ENCODE assay signal across 12 cellular contexts in genomic region chr3:99648091-99648490, GRCh38. TPM values are rescaled to one million over a fixed set of nuclear protein-coding genes. Genes with fewer than 3 reads are reported as not detected.
DNase-seq lines count a peak whose midpoint lies in the region; ATAC-seq and TF ChIP-seq lines count a peak whose summit lies in the region.
"Had no signal": no experiment of that assay in that cellular context is flagged by ENCODE, and none has a peak within 500 bp of the region (broad histone marks: within the 10 kb centered on the region; RNA-seq: fewer than 3 reads in every experiment).

No MANE protein-coding gene starts in this region.

- no peaks in the 10 kb centered on the region for H3K9me3 Mint-ChIP-seq in activated T-helper 17 cell treated with anti-CD3 and anti-CD28 coated beads, Interleukin-2, amount 50 U/mL, for 72 hours
- H3K9me3 Mint-ChIP-seq: dendritic cell treated with granulocyte-macrophage colony-stimulating factor and Interleukin-4, amounts not matched to agents 40 ng/mL and 50 ng/mL, for 4 days; nephron had no signal

- H3K36me3 ChIP-seq in muscle layer of duodenum (ENCODE audit: control insufficient read depth in 1 of 2, insufficient read depth in 2 of 2, low read length in 2 of 2): no peaks in the 10 kb centered on the region

- no peaks in the 10 kb centered on the region for H3K36me3 Mint-ChIP-seq in activated T-helper 17 cell treated with anti-CD3 and anti-CD28 coated beads, Interleukin-2, amount 50 U/mL, for 72 hours (ENCODE audit: low read depth)
- H3K36me3 Mint-ChIP-seq: CD4-positive, CD25-positive, alpha-beta regulatory T cell had no signal

- no peak overlapping the region for H3K4me3 ChIP-seq in epithelial cell of proximal tubule (ENCODE audit: low read depth, low read length)
- H3K4me3 ChIP-seq in muscle layer of duodenum (ENCODE audit: low read depth in 1 of 2, low read length in 2 of 2): no peak overlapping the region

- no peak overlapping the region for H3K27ac Mint-ChIP-seq in activated T-helper 17 cell treated with anti-CD3 and anti-CD28 coated beads, Interleukin-2, amount 50 U/mL, for 72 hours
- H3K27ac Mint-ChIP-seq: CD4-positive, CD25-positive, alpha-beta regulatory T cell; dendritic cell treated with granulocyte-macrophage colony-stimulating factor and Interleukin-4, amounts not matched to agents 40 ng/mL and 50 ng/mL, for 4 days had no signal

- H3K4me1 ChIP-seq in muscle layer of duodenum (ENCODE audit: control insufficient read depth in 1 of 2, insufficient read depth in 2 of 2, low read length in 2 of 2): peaks cover 7 to 28% of the 10 kb centered on the region in 2 donors

- peaks cover 10% of the 10 kb centered on the region for H3K27me3 Mint-ChIP-seq in activated T-helper 17 cell treated with anti-CD3 and anti-CD28 coated beads, Interleukin-2, amount 50 U/mL, for 72 hours

- TF ChIP-seq CTCF in epithelial cell of proximal tubule (conservative IDR thresholded peaks at IDR 0.05; ENCODE audit: low read depth, low read length): no peak

- H3K4me1 Mint-ChIP-seq in activated T-helper 17 cell treated with anti-CD3 and anti-CD28 coated beads, Interleukin-2, amount 50 U/mL, for 72 hours: no peaks in the 10 kb centered on the region
- H3K4me1 Mint-ChIP-seq: CD4-positive, CD25-positive, alpha-beta regulatory T cell had no signal

- H3K9me3 ChIP-seq in muscle layer of duodenum (ENCODE audit: control insufficient read depth in 1 of 2, low read length in 2 of 2): no peaks in the 10 kb centered on the region

- H3K27ac ChIP-seq in muscle layer of duodenum (ENCODE audit: low read length): peak overlapping the region; percentile 47

- DNase-seq in DMS53 (lab: John Stamatoyannopoulos, UW): peak; percentile 92
- peak; percentile 88 for DNase-seq in HT-29 (ENCODE audit: low spot score)
- DNase-seq in epithelial cell of proximal tubule (ENCODE audit: low read depth): peak; percentile 63
- DNase-seq in cerebellar cortex (ENCODE audit: low spot score): no peak
- DNase-seq in NCI-H345 treated with DMSO at 0.1 percent for 48 hours (lab: John Stamatoyannopoulos, UW; ENCODE audit: unreplicated experiment): no peak
- DNase-seq: CD4-positive, CD25-positive, alpha-beta regulatory T cell; stimulated activated CD8-positive, alpha-beta memory T cell treated with anti-CD3 and anti-CD28 coated beads, Interleukin-4, amount 100 ng/mL, for 48 hours had no signal

- H3K27me3 ChIP-seq in muscle layer of duodenum (ENCODE audit: low read depth, low read length): no peaks in the 10 kb centered on the region

- no peak overlapping the region for H3K4me3 Mint-ChIP-seq in activated T-helper 17 cell treated with anti-CD3 and anti-CD28 coated beads, Interleukin-2, amount 50 U/mL, for 72 hours
- H3K4me3 Mint-ChIP-seq: CD4-positive, CD25-positive, alpha-beta regulatory T cell; dendritic cell treated with granulocyte-macrophage colony-stimulating factor and Interleukin-4, amounts not matched to agents 40 ng/mL and 50 ng/mL, for 4 days; nephron had no signal

- ATAC-seq in HG03460 (IDR thresholded peaks at IDR 0.05; ENCODE audit: unreplicated experiment): no peak
- ATAC-seq in activated T-helper 17 cell treated with anti-CD3 and anti-CD28 coated beads, Interleukin-2, amount 50 U/mL, for 72 hours (replicated peaks): no peak

RNA-seq across cellular contexts. Expression of gene COL8A1, which starts 9.7 kb away (rescaled TPM):
- total RNA-seq in HT-29 (2014; rRNA removed; shearing (Covaris generic)): 0.13 TPM in 1 of 2 replicates, not detected in the other
- 60.5 and 83.7 TPM in 2 replicates for total RNA-seq in epithelial cell of proximal tubule
- under 1 TPM in 1 of 2 donors, not detected in 1; 0.09 TPM for total RNA-seq in activated T-helper 17 cell treated with anti-CD3 and anti-CD28 coated beads, Interleukin-2, amount 50 U/mL, for 72 hours
- total RNA-seq: CD4-positive, CD25-positive, alpha-beta regulatory T cell had no signal

Comparison
In these comparisons a context has a peak if more than half of its experiments do, and no peak if none do; other contexts are left out.
1. DNase-seq: peak in DMS53 (single experiment), HT-29 (single experiment) and epithelial cell of proximal tubule (single experiment); none in cerebellar cortex (single experiment) and NCI-H345 treated with DMSO at 0.1 percent for 48 hours (single experiment).
2. RNA of gene COL8A1, which starts 9.7 kb away (total RNA-seq): 60.5 to 83.7 TPM in epithelial cell of proximal tubule; 0.13 TPM in HT-29 and 0.09 TPM in activated T-helper 17 cell treated with anti-CD3 and anti-CD28 coated beads, Interleukin-2, amount 50 U/mL, for 72 hours; every median in the first group is over 10 times any median in the second.